In the genomic region with DNA sequence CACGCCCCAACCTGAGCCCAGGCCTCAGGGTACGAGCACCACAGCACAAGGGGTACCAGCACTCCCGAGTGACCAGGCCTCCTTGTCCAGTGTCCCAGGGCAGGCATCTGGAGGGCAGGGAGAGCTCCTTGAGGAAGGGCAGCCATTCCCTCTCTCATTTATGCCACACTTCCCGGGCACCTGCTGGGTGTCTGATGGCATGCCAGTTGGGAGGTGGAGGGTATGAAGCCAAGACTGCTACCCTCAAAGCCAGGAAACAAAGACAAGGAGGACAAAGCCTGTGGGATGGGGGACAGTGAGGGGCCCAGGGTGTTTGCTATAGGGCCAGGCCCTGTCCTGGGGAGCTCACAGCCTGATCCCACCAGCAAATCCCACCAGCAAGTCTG, we compare ENCODE assay signal across 18 cellular contexts. TPM values are rescaled to one million over a fixed set of nuclear protein-coding genes. Genes with fewer than 3 reads are reported as not detected.
DNase-seq lines count a peak whose midpoint lies in the region; ATAC-seq and TF ChIP-seq lines count a peak whose summit lies in the region.
"Had no signal": no experiment of that assay in that cellular context is flagged by ENCODE, and none has a peak within 500 bp of the region (broad histone marks: within the 10 kb centered on the region; RNA-seq: fewer than 3 reads in every experiment).

No MANE protein-coding gene starts in this region.

- H3K4me2 ChIP-seq in OCI-LY7 (ENCODE audit: low read length) = peak overlapping the region; percentile 87

- H3K9me2 ChIP-seq in OCI-LY7 (ENCODE audit: insufficient read depth, low read length) = no peaks in the 10 kb centered on the region

- no peaks in the 10 kb centered on the region for H4K20me1 ChIP-seq in OCI-LY7 (ENCODE audit: insufficient read depth, low read length)

- H2AFZ ChIP-seq in OCI-LY7 (ENCODE audit: low read length) = no peak overlapping the region

- no peaks in the 10 kb centered on the region for H3K27me3 Mint-ChIP-seq in activated CD4-positive, alpha-beta T cell treated with anti-CD3 and anti-CD28 coated beads, Interleukin-2, amount 10 ng/mL, durations not matched to agents 7 days and 5 days
- no peaks in the 10 kb centered on the region for H3K27me3 Mint-ChIP-seq in stimulated activated memory B cell treated with anti-CD40 and anti-IgM and Interleukin-4, amounts not matched to agents 10 μg/mL and 1 μg/mL and 100 μg/mL, for 72 hours

- peaks cover 97% of the 10 kb centered on the region for H3K79me2 ChIP-seq in OCI-LY7 (ENCODE audit: insufficient read depth, low read depth, low read length)

- no TSS peak for BruUV-seq in OCI-LY7 (replicated peaks; lab: Mats Ljungman, UMichigan)

- H3K4me1 Mint-ChIP-seq in activated CD4-positive, alpha-beta T cell treated with anti-CD3 and anti-CD28 coated beads, Interleukin-2, amount 10 ng/mL, durations not matched to agents 7 days and 5 days = peaks cover 99% of the 10 kb centered on the region
- peaks cover 100% of the 10 kb centered on the region for H3K4me1 Mint-ChIP-seq in stimulated activated memory B cell treated with anti-CD40 and anti-IgM and Interleukin-4, amounts not matched to agents 10 μg/mL and 1 μg/mL and 100 μg/mL, for 72 hours

- peaks cover 100% of the 10 kb centered on the region for H3K4me1 ChIP-seq in OCI-LY7 (ENCODE audit: insufficient read depth, low read length, poor library complexity, severe bottlenecking)

- no peak for DNase-seq in activated CD4-positive, alpha-beta T cell treated with anti-CD3 and anti-CD28 coated beads, Interleukin-2, amount 10 ng/mL, durations not matched to agents 7 days and 5 days
- no peak for DNase-seq in activated CD4-positive, alpha-beta T cell treated with anti-CD3 and anti-CD28 coated beads, Interleukin-2, amount 50 U/mL, for 48 hours
- DNase-seq in OCI-LY7 (ENCODE audit: low spot score) (no peak), cerebellar cortex (ENCODE audit: low spot score) (peak; percentile 70), nucleus accumbens (lab: John Stamatoyannopoulos, UW) (no peak)
- DNase-seq: activated effector memory CD4-positive, alpha-beta T cell treated with Interleukin-2 at 50 U/mL for 16 hours; central memory CD4-positive, alpha-beta T cell; hippocampal formation; KBM-7; left lung; Right ventricle myocardium superior had no signal

- H3K9me3 Mint-ChIP-seq in activated CD4-positive, alpha-beta T cell treated with anti-CD3 and anti-CD28 coated beads, Interleukin-2, amount 10 ng/mL, durations not matched to agents 7 days and 5 days = no peaks in the 10 kb centered on the region
- no peaks in the 10 kb centered on the region for H3K9me3 Mint-ChIP-seq in stimulated activated memory B cell treated with anti-CD40 and anti-IgM and Interleukin-4, amounts not matched to agents 10 μg/mL and 1 μg/mL and 100 μg/mL, for 72 hours

- peak overlapping the region; percentile 60 for H3K4me3 Mint-ChIP-seq in activated CD4-positive, alpha-beta T cell treated with anti-CD3 and anti-CD28 coated beads, Interleukin-2, amount 10 ng/mL, durations not matched to agents 7 days and 5 days
- H3K4me3 Mint-ChIP-seq in stimulated activated memory B cell treated with anti-CD40 and anti-IgM and Interleukin-4, amounts not matched to agents 10 μg/mL and 1 μg/mL and 100 μg/mL, for 72 hours = peak overlapping the region; percentile 71

- H3K27ac ChIP-seq in OCI-LY7 (ENCODE audit: low read depth, low read length, poor library complexity, severe bottlenecking) = peak overlapping the region; percentile 94
- H3K27ac ChIP-seq: esophagus muscularis mucosa, VCaP had no signal

- no peaks in the 10 kb centered on the region for H3K9me3 ChIP-seq in OCI-LY7 (ENCODE audit: low read length)
- H3K9me3 ChIP-seq: esophagus muscularis mucosa, left lung, neutrophil, upper lobe of left lung had no signal

- H3K36me3 ChIP-seq in OCI-LY7 (ENCODE audit: insufficient read depth, low read length) = peaks cover 41% of the 10 kb centered on the region; the same call in 1 of the 2 replicates
- H3K36me3 ChIP-seq: esophagus muscularis mucosa, left lung, neutrophil, upper lobe of left lung had no signal

- TF ChIP-seq CTCF in OCI-LY7 (conservative IDR thresholded peaks at IDR 0.05; ENCODE audit: low read length) = no peak

- H3K4me3 ChIP-seq in OCI-LY7 (ENCODE audit: low read depth, low read length, poor library complexity, severe bottlenecking) = peak overlapping the region; percentile 53
- H3K4me3 ChIP-seq: esophagus muscularis mucosa, left lung, upper lobe of left lung had no signal

- peaks cover 35% of the 10 kb centered on the region for H3K36me3 Mint-ChIP-seq in activated CD4-positive, alpha-beta T cell treated with anti-CD3 and anti-CD28 coated beads, Interleukin-2, amount 10 ng/mL, durations not matched to agents 7 days and 5 days (ENCODE audit: low read depth)
- peaks cover 10% of the 10 kb centered on the region for H3K36me3 Mint-ChIP-seq in stimulated activated memory B cell treated with anti-CD40 and anti-IgM and Interleukin-4, amounts not matched to agents 10 μg/mL and 1 μg/mL and 100 μg/mL, for 72 hours

- POLR2A ChIA-PET in activated CD4-positive, alpha-beta T cell treated with anti-CD3 and anti-CD28 coated beads, Interleukin-2, amount 10 ng/mL, durations not matched to agents 7 days and 5 days (lab: Charles Lee) = no interaction called here
- POLR2A ChIA-PET in OCI-LY7 (lab: Charles Lee) = interaction anchor here (1.0 to 18.1 kb wide), 3 partner anchors 14 to 27 kb away, joined by 5 to 311 read pairs (median 40); no protein-coding TSS in a partner anchor

- peak overlapping the region; percentile 87 for H3K27ac Mint-ChIP-seq in activated CD4-positive, alpha-beta T cell treated with anti-CD3 and anti-CD28 coated beads, Interleukin-2, amount 10 ng/mL, durations not matched to agents 7 days and 5 days
- H3K27ac Mint-ChIP-seq in stimulated activated memory B cell treated with anti-CD40 and anti-IgM and Interleukin-4, amounts not matched to agents 10 μg/mL and 1 μg/mL and 100 μg/mL, for 72 hours = peak overlapping the region; percentile 94

- CTCF ChIA-PET in activated CD4-positive, alpha-beta T cell treated with anti-CD3 and anti-CD28 coated beads, Interleukin-2, amount 10 ng/mL, durations not matched to agents 7 days and 5 days (lab: Charles Lee) = interaction anchor here (1.1 to 2.5 kb wide), 6 partner anchors 12 to 43 kb away, joined by 3 to 12 read pairs (median 4); no protein-coding TSS in a partner anchor
- CTCF ChIA-PET in OCI-LY7 (lab: Charles Lee; ENCODE audit: unreplicated experiment) = interaction anchor here (0.6 to 2.2 kb wide), 2 partner anchors 17 to 302 kb away, joined by 6 to 16 read pairs; no protein-coding TSS in a partner anchor

- no peak for ATAC-seq in stimulated activated memory B cell treated with anti-CD40 and anti-IgM and Interleukin-4, amounts not matched to agents 10 μg/mL and 1 μg/mL and 100 μg/mL, for 72 hours
- no peak for ATAC-seq in HG02610 (IDR thresholded peaks at IDR 0.05; ENCODE audit: unreplicated experiment)
- ATAC-seq in activated CD4-positive, CD25-positive, alpha-beta regulatory T cell treated with anti-CD3 and anti-CD28 coated beads, Interleukin-2, amount 50 U/mL, for 24 hours = no peak
- ATAC-seq: left lung had no signal

- intact Hi-C loops in OCI-LY7 (cut with micrococcal nuclease; ENCODE audit: unreplicated experiment) = no loop called here

RNA-seq across cellular contexts. Expression of a gene that starts 45.6 kb away (rescaled TPM):
- total RNA-seq in activated CD4-positive, alpha-beta T cell treated with anti-CD3 and anti-CD28 coated beads, Interleukin-2, amount 10 ng/mL, durations not matched to agents 7 days and 5 days = 100 to 1,000 TPM; 187 to 193 TPM
- total RNA-seq in OCI-LY7 (2014; rRNA removed; shearing (Covaris generic)) = 89.3 and 137 TPM in 2 replicates
- 253 and 262 TPM in 2 replicates for total RNA-seq in OCI-LY7 (2022)
